ENCODE assay signal across 36 cellular contexts in the genomic region with DNA sequence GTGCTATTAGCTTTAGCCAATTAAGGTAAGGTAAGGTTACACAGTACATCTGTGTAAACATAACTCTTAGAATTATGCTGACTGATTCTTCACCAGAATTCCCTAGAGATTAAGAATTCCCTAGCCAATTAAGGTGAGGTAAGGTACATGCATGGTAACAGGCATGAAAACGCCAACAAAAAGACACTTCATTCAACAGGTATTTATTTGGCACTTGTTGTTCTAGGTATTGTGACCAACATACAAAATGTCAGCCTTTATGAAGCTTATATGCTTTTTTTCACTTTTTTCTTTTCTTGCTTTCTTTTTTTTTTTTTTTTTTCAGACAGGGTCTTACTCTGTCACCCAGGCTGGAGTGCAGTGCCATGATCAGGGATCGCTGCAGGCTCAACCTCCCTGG. TPM values are rescaled to one million over a fixed set of nuclear protein-coding genes. Genes with fewer than 3 reads are reported as not detected.
"Had no signal": no experiment of that assay in that cellular context is flagged by ENCODE, and none has a peak within 500 bp of the region (broad histone marks: within the 10 kb centered on the region; RNA-seq: fewer than 3 reads in every experiment).

No MANE protein-coding gene starts in this region.

- ATAC-seq: activated CD4-positive, alpha-beta T cell treated with anti-CD3 and anti-CD28 coated beads for 36 hours; activated CD4-positive, CD25-positive, alpha-beta regulatory T cell treated with anti-CD3 and anti-CD28 coated beads, Interleukin-2, amount 50 U/mL, for 24 hours; activated CD8-positive, alpha-beta memory T cell treated with anti-CD3 and anti-CD28 coated beads, Interleukin-2, amount 10 ng/mL, durations not matched to agents 7 days and 5 days; activated CD8-positive, alpha-beta T cell treated with anti-CD3 and anti-CD28 coated beads, Interleukin-2, amount 10 ng/mL, durations not matched to agents 7 days and 5 days; activated naive CD8-positive, alpha-beta T cell treated with anti-CD3 and anti-CD28 coated beads, Interleukin-2, amount 50 U/mL, for 24 hours; body of pancreas; effector memory CD8-positive, alpha-beta T cell; foreskin keratinocyte; gastrocnemius medialis; heart right ventricle; T-helper 17 cell had no signal

- H3K36me3 ChIP-seq: adrenal gland, esophagus muscularis mucosa, gastrocnemius medialis, heart right ventricle, WERI-Rb-1 had no signal

- H3K27me3 ChIP-seq: adrenal gland, body of pancreas, esophagus muscularis mucosa, foreskin keratinocyte, gastrocnemius medialis, heart right ventricle had no signal

- H3K36me3 Mint-ChIP-seq: activated CD4-positive, alpha-beta memory T cell treated with anti-CD3 and anti-CD28 coated beads for 36 hours; activated CD8-positive, alpha-beta memory T cell treated with anti-CD3 and anti-CD28 coated beads, Interleukin-2, amount 10 ng/mL, durations not matched to agents 7 days and 5 days; activated naive CD4-positive, alpha-beta T cell treated with anti-CD3 and anti-CD28 coated beads, Interleukin-2, amount 50 U/mL, for 24 hours; activated naive CD8-positive, alpha-beta T cell treated with anti-CD3 and anti-CD28 coated beads for 36 hours had no signal

- DNase-seq: activated B cell treated with CpG ODN at 0.5 μM for 24 hours; activated CD4-positive, alpha-beta memory T cell treated with anti-CD3 and anti-CD28 coated beads for 36 hours; activated CD4-positive, alpha-beta T cell treated with anti-CD3 and anti-CD28 coated beads for 36 hours; activated CD4-positive, alpha-beta T cell treated with anti-CD3 and anti-CD28 coated beads, Interleukin-2, amount 10 ng/mL, durations not matched to agents 24 days and 14 days; activated CD8-positive, alpha-beta memory T cell treated with anti-CD3 and anti-CD28 coated beads, Interleukin-2, amount 10 ng/mL, durations not matched to agents 7 days and 5 days; activated CD8-positive, alpha-beta memory T cell treated with anti-CD3 and anti-CD28 coated beads, Interleukin-2, amount 50 U/mL, for 4 hours; activated CD8-positive, alpha-beta T cell treated with anti-CD3 and anti-CD28 coated beads, Interleukin-2, amount 10 ng/mL, durations not matched to agents 7 days and 5 days; activated effector memory CD4-positive, alpha-beta T cell treated with anti-CD3 and anti-CD28 coated beads, Interleukin-2, amount 50 U/mL, for 16 hours; activated naive CD4-positive, alpha-beta T cell treated with anti-CD3 and anti-CD28 coated beads for 36 hours; activated naive CD8-positive, alpha-beta T cell treated with anti-CD3 and anti-CD28 coated beads for 36 hours; activated naive CD8-positive, alpha-beta T cell treated with anti-CD3 and anti-CD28 coated beads, Interleukin-2, amount 50 U/mL, for 24 hours; activated T-cell treated with anti-CD3 and anti-CD28 coated beads, Interleukin-2, amount 50 U/mL, for 1 hour; activated T-cell treated with anti-CD3 and anti-CD28 coated beads, Interleukin-2, amount 50 U/mL, for 48 hours; adrenal gland; amygdala; aorta; body of pancreas; caudate nucleus; cortex of kidney; dermis blood vessel endothelial cell; effector CD4-positive, alpha-beta T cell; effector memory CD8-positive, alpha-beta T cell; erythroblast; foreskin keratinocyte; gastrocnemius medialis; heart right ventricle; T-helper 17 cell; T1000 had no signal

- H3K4me3 Mint-ChIP-seq: activated B cell treated with CpG ODN at 0.5 μM for 24 hours; activated CD4-positive, alpha-beta memory T cell treated with anti-CD3 and anti-CD28 coated beads for 36 hours; activated CD4-positive, alpha-beta T cell treated with anti-CD3 and anti-CD28 coated beads for 36 hours; activated CD4-positive, alpha-beta T cell treated with anti-CD3 and anti-CD28 coated beads, Interleukin-2, amount 10 ng/mL, durations not matched to agents 24 days and 14 days; activated CD8-positive, alpha-beta memory T cell treated with anti-CD3 and anti-CD28 coated beads, Interleukin-2, amount 10 ng/mL, durations not matched to agents 7 days and 5 days; activated CD8-positive, alpha-beta T cell treated with anti-CD3 and anti-CD28 coated beads, Interleukin-2, amount 10 ng/mL, durations not matched to agents 7 days and 5 days; activated naive CD4-positive, alpha-beta T cell treated with anti-CD3 and anti-CD28 coated beads for 36 hours; activated naive CD4-positive, alpha-beta T cell treated with anti-CD3 and anti-CD28 coated beads, Interleukin-2, amount 50 U/mL, for 24 hours; activated naive CD8-positive, alpha-beta T cell treated with anti-CD3 and anti-CD28 coated beads for 36 hours; activated naive CD8-positive, alpha-beta T cell treated with anti-CD3 and anti-CD28 coated beads, Interleukin-2, amount 50 U/mL, for 24 hours; activated T-helper 1 cell treated with anti-CD3 and anti-CD28 coated beads, Interleukin-12 subunit alpha, Interleukin-12 subunit beta, Interleukin-2, Interleukin-4 antibody, amounts not matched to agents 30 ng/mL and 10 ng/mL and 1 ng/mL, durations not matched to agents 14 hours and 24 hours and 36 hours; effector memory CD8-positive, alpha-beta T cell; T-helper 17 cell; T-helper 2 cell treated with Interferon-gamma antibody and Interleukin-4, amounts not matched to agents 5 μg/mL and 100 μg/mL, for 36 hours had no signal

- H3K27ac Mint-ChIP-seq: activated B cell treated with CpG ODN at 0.5 μM for 24 hours; activated CD4-positive, alpha-beta memory T cell treated with anti-CD3 and anti-CD28 coated beads for 36 hours; activated CD4-positive, alpha-beta T cell treated with anti-CD3 and anti-CD28 coated beads for 36 hours; activated CD4-positive, alpha-beta T cell treated with anti-CD3 and anti-CD28 coated beads, Interleukin-2, amount 10 ng/mL, durations not matched to agents 24 days and 14 days; activated CD8-positive, alpha-beta memory T cell treated with anti-CD3 and anti-CD28 coated beads, Interleukin-2, amount 10 ng/mL, durations not matched to agents 7 days and 5 days; activated CD8-positive, alpha-beta T cell treated with anti-CD3 and anti-CD28 coated beads, Interleukin-2, amount 10 ng/mL, durations not matched to agents 7 days and 5 days; activated naive CD4-positive, alpha-beta T cell treated with anti-CD3 and anti-CD28 coated beads for 36 hours; activated naive CD4-positive, alpha-beta T cell treated with anti-CD3 and anti-CD28 coated beads, Interleukin-2, amount 50 U/mL, for 24 hours; activated naive CD8-positive, alpha-beta T cell treated with anti-CD3 and anti-CD28 coated beads for 36 hours; activated naive CD8-positive, alpha-beta T cell treated with anti-CD3 and anti-CD28 coated beads, Interleukin-2, amount 50 U/mL, for 24 hours; activated T-helper 1 cell treated with anti-CD3 and anti-CD28 coated beads, Interleukin-12 subunit alpha, Interleukin-12 subunit beta, Interleukin-2, Interleukin-4 antibody, amounts not matched to agents 30 ng/mL and 10 ng/mL and 1 ng/mL, durations not matched to agents 14 hours and 24 hours and 36 hours; activated T-helper 2 cell treated with anti-CD3 and anti-CD28 coated beads, Interferon-gamma antibody, Interleukin-2, Interleukin-4, amounts not matched to agents 10 μg/mL and 5 μg/mL and 100 μg/mL, durations not matched to agents 14 hours and 24 hours and 36 hours; effector memory CD8-positive, alpha-beta T cell; T-helper 17 cell; T-helper 2 cell treated with Interferon-gamma antibody and Interleukin-4, amounts not matched to agents 5 μg/mL and 100 μg/mL, for 36 hours had no signal

- H3K9me3 ChIP-seq: adrenal gland, body of pancreas, esophagus muscularis mucosa, gastrocnemius medialis, heart right ventricle had no signal

- H3K9me3 Mint-ChIP-seq: activated B cell treated with CpG ODN at 0.5 μM for 24 hours; activated CD4-positive, alpha-beta memory T cell treated with anti-CD3 and anti-CD28 coated beads for 36 hours; activated CD4-positive, alpha-beta T cell treated with anti-CD3 and anti-CD28 coated beads, Interleukin-2, amount 10 ng/mL, durations not matched to agents 24 days and 14 days; activated naive CD4-positive, alpha-beta T cell treated with anti-CD3 and anti-CD28 coated beads for 36 hours; activated naive CD4-positive, alpha-beta T cell treated with anti-CD3 and anti-CD28 coated beads, Interleukin-2, amount 50 U/mL, for 24 hours; activated naive CD8-positive, alpha-beta T cell treated with anti-CD3 and anti-CD28 coated beads for 36 hours; activated naive CD8-positive, alpha-beta T cell treated with anti-CD3 and anti-CD28 coated beads, Interleukin-2, amount 50 U/mL, for 24 hours; activated T-helper 1 cell treated with anti-CD3 and anti-CD28 coated beads, Interleukin-12 subunit alpha, Interleukin-12 subunit beta, Interleukin-2, Interleukin-4 antibody, amounts not matched to agents 30 ng/mL and 10 ng/mL and 1 ng/mL, durations not matched to agents 14 hours and 24 hours and 36 hours; activated T-helper 2 cell treated with anti-CD3 and anti-CD28 coated beads, Interferon-gamma antibody, Interleukin-2, Interleukin-4, amounts not matched to agents 10 μg/mL and 5 μg/mL and 100 μg/mL, durations not matched to agents 14 hours and 24 hours and 36 hours; effector memory CD8-positive, alpha-beta T cell; T-helper 2 cell treated with Interferon-gamma antibody and Interleukin-4, amounts not matched to agents 5 μg/mL and 100 μg/mL, for 36 hours had no signal

- H3K4me1 ChIP-seq: body of pancreas, esophagus muscularis mucosa, foreskin keratinocyte, gastrocnemius medialis had no signal

- H3K27ac ChIP-seq: adrenal gland, body of pancreas, esophagus muscularis mucosa, foreskin keratinocyte, gastrocnemius medialis, heart right ventricle, WERI-Rb-1 had no signal

- H3K4me3 ChIP-seq: adrenal gland, body of pancreas, esophagus muscularis mucosa, gastrocnemius medialis, heart right ventricle had no signal

- H3K4me1 Mint-ChIP-seq: activated B cell treated with CpG ODN at 0.5 μM for 24 hours; activated CD4-positive, alpha-beta T cell treated with anti-CD3 and anti-CD28 coated beads for 36 hours; activated CD4-positive, alpha-beta T cell treated with anti-CD3 and anti-CD28 coated beads, Interleukin-2, amount 10 ng/mL, durations not matched to agents 24 days and 14 days; activated CD8-positive, alpha-beta memory T cell treated with anti-CD3 and anti-CD28 coated beads, Interleukin-2, amount 10 ng/mL, durations not matched to agents 7 days and 5 days; activated naive CD4-positive, alpha-beta T cell treated with anti-CD3 and anti-CD28 coated beads, Interleukin-2, amount 50 U/mL, for 24 hours; activated naive CD8-positive, alpha-beta T cell treated with anti-CD3 and anti-CD28 coated beads for 36 hours; activated naive CD8-positive, alpha-beta T cell treated with anti-CD3 and anti-CD28 coated beads, Interleukin-2, amount 50 U/mL, for 24 hours had no signal

RNA-seq across cellular contexts. Expression of gene EDNRA, which starts 47.2 kb away (rescaled TPM):
- total RNA-seq: activated B cell treated with CpG ODN at 0.5 μM for 24 hours; activated CD4-positive, alpha-beta memory T cell treated with anti-CD3 and anti-CD28 coated beads for 36 hours; activated CD4-positive, alpha-beta T cell treated with anti-CD3 and anti-CD28 coated beads for 36 hours; activated CD4-positive, alpha-beta T cell treated with anti-CD3 and anti-CD28 coated beads, Interleukin-2, amount 10 ng/mL, durations not matched to agents 24 days and 14 days; activated CD8-positive, alpha-beta memory T cell treated with anti-CD3 and anti-CD28 coated beads for 36 hours; activated CD8-positive, alpha-beta memory T cell treated with anti-CD3 and anti-CD28 coated beads, Interleukin-2, amount 10 ng/mL, durations not matched to agents 7 days and 5 days; activated CD8-positive, alpha-beta T cell treated with anti-CD3 and anti-CD28 coated beads, Interleukin-2, amount 10 ng/mL, durations not matched to agents 7 days and 5 days; activated naive CD4-positive, alpha-beta T cell treated with anti-CD3 and anti-CD28 coated beads for 36 hours; activated naive CD8-positive, alpha-beta T cell treated with anti-CD3 and anti-CD28 coated beads for 36 hours; activated T-helper 1 cell treated with anti-CD3 and anti-CD28 coated beads, Interleukin-12 subunit alpha, Interleukin-12 subunit beta, Interleukin-2, Interleukin-4 antibody, amounts not matched to agents 30 ng/mL and 10 ng/mL and 1 ng/mL, durations not matched to agents 14 hours and 24 hours and 36 hours; activated T-helper 2 cell treated with anti-CD3 and anti-CD28 coated beads, Interferon-gamma antibody, Interleukin-2, Interleukin-4, amounts not matched to agents 10 μg/mL and 5 μg/mL and 100 μg/mL, durations not matched to agents 14 hours and 24 hours and 36 hours; dermis blood vessel endothelial cell; T-helper 17 cell had no signal
